ENCODE assay signal across 14 cellular contexts in the genomic region with DNA sequence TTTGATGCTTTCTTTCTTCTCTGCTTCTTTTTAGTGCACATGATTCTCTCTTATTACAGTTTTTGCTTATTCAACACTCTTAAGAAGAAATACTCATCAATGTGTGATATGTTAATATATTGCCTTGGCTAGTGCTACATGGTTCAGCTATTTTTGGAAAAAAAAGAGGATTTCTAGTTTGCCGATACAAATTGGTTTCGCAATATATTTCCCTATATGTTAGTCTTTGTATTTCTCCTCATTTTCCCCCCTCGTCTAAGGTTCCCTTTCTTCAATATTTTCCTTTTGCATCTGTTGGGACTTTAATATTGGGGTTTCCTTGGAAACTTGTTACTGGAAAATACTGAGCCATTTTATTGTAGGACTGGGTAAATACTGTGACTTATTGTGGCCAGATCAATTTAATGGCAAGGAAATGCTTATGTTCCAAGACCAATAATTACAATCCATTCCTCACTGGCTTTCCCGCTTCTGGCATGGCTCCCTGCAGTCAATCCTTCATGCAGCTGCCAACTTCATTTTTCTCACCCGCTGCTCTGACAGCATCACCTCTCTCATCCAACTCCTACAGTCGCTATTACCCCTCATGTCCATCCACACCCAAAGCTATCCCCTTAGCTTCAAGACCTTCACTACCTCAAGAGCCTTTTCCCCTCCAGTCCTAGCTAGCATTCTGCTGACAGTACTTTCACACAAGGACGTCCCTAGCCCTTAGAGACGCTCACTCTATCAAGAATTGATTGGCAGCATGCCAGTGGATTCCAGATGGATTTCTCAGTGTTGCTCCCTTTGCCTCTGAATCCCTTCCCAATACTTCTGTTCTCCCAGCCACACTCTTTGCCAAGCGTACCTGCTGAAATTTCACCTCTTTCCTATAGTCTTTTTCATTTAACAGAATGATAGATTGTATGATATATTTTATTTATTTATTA.
A peak's percentile ranks its signal among the peaks of the same experiment; 100 is the strongest.
DNase-seq lines count a peak whose midpoint lies in the region; ATAC-seq and TF ChIP-seq lines count a peak whose summit lies in the region.
"Had no signal": no experiment of that assay in that cellular context is flagged by ENCODE, and none has a peak within 500 bp of the region (broad histone marks: within the 10 kb centered on the region; RNA-seq: fewer than 3 reads in every experiment).

No MANE protein-coding gene starts in this region.

- no peaks in the 10 kb centered on the region for H3K36me3 ChIP-seq in MM.1S (replicated peaks; ENCODE audit: insufficient read depth, low read length)

- no peaks in the 10 kb centered on the region for H3F3A ChIP-seq in MM.1S (ENCODE audit: insufficient read depth, low read length)

- no peak overlapping the region for H3K27ac ChIP-seq in MM.1S (ENCODE audit: low read length)
- H3K27ac ChIP-seq: foreskin keratinocyte had no signal

- H3K79me2 ChIP-seq in MM.1S (ENCODE audit: low read length): no peaks in the 10 kb centered on the region

- ATAC-seq in GM21360 (IDR thresholded peaks at IDR 0.05; ENCODE audit: unreplicated experiment): no peak
- ATAC-seq: foreskin keratinocyte, left lobe of liver had no signal

- H3K9ac ChIP-seq in MM.1S (ENCODE audit: low read length): no peak overlapping the region

- DNase-seq in ELR (ENCODE audit: low read depth) (peak; percentile 16), NCI-H1417 treated with DMSO at 0.1 percent for 48 hours (lab: John Stamatoyannopoulos, UW) (peak; percentile 42), NCI-H524 treated with DMSO at 0.1 percent for 48 hours (lab: John Stamatoyannopoulos, UW) (peak; percentile 23), fibroblast of the aortic adventitia (ENCODE audit: low read depth) (peak; percentile 14), MM.1S (no peak)
- no peak for DNase-seq in stimulated activated CD4-positive, alpha-beta T cell treated with anti-CD3 and anti-CD28 coated beads, Interleukin-4, amount 100 ng/mL, for 4 hours
- DNase-seq: activated B cell treated with CpG ODN at 0.5 μM for 24 hours; cerebellar nuclear complex; SHP77; stimulated activated CD4-positive, alpha-beta T cell treated with anti-CD3 and anti-CD28 coated beads, Interleukin-2, amount 100 ng/mL, for 48 hours; T-helper 2 cell had no signal

- no peak overlapping the region for H2AFZ ChIP-seq in MM.1S (ENCODE audit: low read length)

- H3K4me3 ChIP-seq in fibroblast of the aortic adventitia (ENCODE audit: low read depth, low read length) (no peak overlapping the region), MM.1S (ENCODE audit: low read length) (no peak overlapping the region)

- H4K20me1 ChIP-seq in MM.1S (ENCODE audit: insufficient read depth, low read length): no peaks in the 10 kb centered on the region

- TF ChIP-seq CTCF in fibroblast of the aortic adventitia (IDR thresholded peaks at IDR 0.05; ENCODE audit: insufficient read depth, low read length): no peak
- no peak for TF ChIP-seq CTCF in MM.1S (IDR thresholded peaks at IDR 0.05; ENCODE audit: low read length)

- no peak overlapping the region for H3K4me2 ChIP-seq in MM.1S (ENCODE audit: low read depth, low read length)

- H3K9me3 ChIP-seq in MM.1S (replicated peaks; ENCODE audit: insufficient read depth, low read length): no peaks in the 10 kb centered on the region

- H3K4me1 ChIP-seq in MM.1S (ENCODE audit: low read length): no peaks in the 10 kb centered on the region
- H3K4me1 ChIP-seq: foreskin keratinocyte had no signal

- no peaks in the 10 kb centered on the region for H3K9me2 ChIP-seq in MM.1S (replicated peaks; ENCODE audit: insufficient read depth, low read length)

- no peaks in the 10 kb centered on the region for H3K27me3 ChIP-seq in MM.1S (replicated peaks; ENCODE audit: insufficient read depth, low read length)
- H3K27me3 ChIP-seq: foreskin keratinocyte had no signal

Comparison
In these comparisons a context has a peak if more than half of its experiments do, and no peak if none do; other contexts are left out.
1. DNase-seq: peak in ELR (single experiment), NCI-H1417 treated with DMSO at 0.1 percent for 48 hours (single experiment), NCI-H524 treated with DMSO at 0.1 percent for 48 hours (single experiment) and fibroblast of the aortic adventitia (single experiment); none in MM.1S (single experiment) and stimulated activated CD4-positive, alpha-beta T cell treated with anti-CD3 and anti-CD28 coated beads, Interleukin-4, amount 100 ng/mL, for 4 hours (0 of 2).